Comparison of ENCODE assay signal across 16 cellular contexts in genomic region chr20:38083338-38084048, GRCh38. TPM values are rescaled to one million over a fixed set of nuclear protein-coding genes. Genes with fewer than 3 reads are reported as not detected.
DNase-seq lines count a peak whose midpoint lies in the region; ATAC-seq and TF ChIP-seq lines count a peak whose summit lies in the region.
"Had no signal": no experiment of that assay in that cellular context is flagged by ENCODE, and none has a peak within 500 bp of the region (broad histone marks: within the 10 kb centered on the region; RNA-seq: fewer than 3 reads in every experiment).

No MANE protein-coding gene starts in this region.

- H3K4me3 ChIP-seq in osteoblast (ENCODE audit: insufficient read depth, low read length) (no peak overlapping the region), mucosa of descending colon (no peak overlapping the region)
- H3K4me3 ChIP-seq: A549, skin epidermis, testis had no signal

- H3K4me3 Mint-ChIP-seq in activated T-helper 1 cell treated with anti-CD3 and anti-CD28 coated beads, Interleukin-12 subunit alpha, Interleukin-12 subunit beta, Interleukin-2, Interleukin-4 antibody, amounts not matched to agents 30 ng/mL and 10 ng/mL and 1 ng/mL, durations not matched to agents 14 hours and 24 hours and 36 hours: no peak overlapping the region
- H3K4me3 Mint-ChIP-seq in glutamatergic neuron (ENCODE audit: unreplicated experiment): no peak overlapping the region
- H3K4me3 Mint-ChIP-seq: activated naive CD4-positive, alpha-beta T cell treated with anti-CD3 and anti-CD28 coated beads for 36 hours; naive B cell had no signal

- no peak for TF ChIP-seq CTCF in glutamatergic neuron (IDR thresholded peaks at IDR 0.05; ENCODE audit: partially characterized antibody, unreplicated experiment)
- no peak for TF ChIP-seq CTCF in osteoblast (IDR thresholded peaks at IDR 0.05; ENCODE audit: extremely low read depth, low read depth, low read length)
- no peak for TF ChIP-seq CTCF in mucosa of descending colon (IDR thresholded peaks at IDR 0.05)

- peaks cover 4% of the 10 kb centered on the region for H3K9me3 Mint-ChIP-seq in activated T-helper 1 cell treated with anti-CD3 and anti-CD28 coated beads, Interleukin-12 subunit alpha, Interleukin-12 subunit beta, Interleukin-2, Interleukin-4 antibody, amounts not matched to agents 30 ng/mL and 10 ng/mL and 1 ng/mL, durations not matched to agents 14 hours and 24 hours and 36 hours
- H3K9me3 Mint-ChIP-seq in glutamatergic neuron (ENCODE audit: unreplicated experiment): peaks cover 2% of the 10 kb centered on the region
- H3K9me3 Mint-ChIP-seq: activated naive CD4-positive, alpha-beta T cell treated with anti-CD3 and anti-CD28 coated beads for 36 hours; naive B cell had no signal

- peaks cover 21% of the 10 kb centered on the region for H3K4me1 ChIP-seq in osteoblast (ENCODE audit: insufficient read depth, low read length)
- no peaks in the 10 kb centered on the region for H3K4me1 ChIP-seq in mucosa of descending colon (ENCODE audit: low read depth)
- H3K4me1 ChIP-seq: testis had no signal

- peaks cover 40% of the 10 kb centered on the region for H3K36me3 Mint-ChIP-seq in activated T-helper 1 cell treated with anti-CD3 and anti-CD28 coated beads, Interleukin-12 subunit alpha, Interleukin-12 subunit beta, Interleukin-2, Interleukin-4 antibody, amounts not matched to agents 30 ng/mL and 10 ng/mL and 1 ng/mL, durations not matched to agents 14 hours and 24 hours and 36 hours (ENCODE audit: low read depth)
- peaks cover 11% of the 10 kb centered on the region for H3K36me3 Mint-ChIP-seq in glutamatergic neuron (ENCODE audit: unreplicated experiment)

- H3K79me2 ChIP-seq in osteoblast (ENCODE audit: insufficient read depth, low read length): peaks cover 33% of the 10 kb centered on the region

- no peak overlapping the region for H3K4me2 ChIP-seq in osteoblast (ENCODE audit: insufficient read depth, low read length)
- H3K4me2 ChIP-seq: A549 had no signal

- peak overlapping the region; percentile 29 for H3K27ac Mint-ChIP-seq in activated T-helper 1 cell treated with anti-CD3 and anti-CD28 coated beads, Interleukin-12 subunit alpha, Interleukin-12 subunit beta, Interleukin-2, Interleukin-4 antibody, amounts not matched to agents 30 ng/mL and 10 ng/mL and 1 ng/mL, durations not matched to agents 14 hours and 24 hours and 36 hours
- H3K27ac Mint-ChIP-seq in glutamatergic neuron (ENCODE audit: unreplicated experiment): peak overlapping the region; percentile 28
- H3K27ac Mint-ChIP-seq: activated naive CD4-positive, alpha-beta T cell treated with anti-CD3 and anti-CD28 coated beads for 36 hours had no signal

- no peaks in the 10 kb centered on the region for H3K9me3 ChIP-seq in osteoblast (ENCODE audit: low read depth, low read length)
- H3K9me3 ChIP-seq in mucosa of descending colon: no peaks in the 10 kb centered on the region
- H3K9me3 ChIP-seq: testis had no signal

- H3K36me3 ChIP-seq in osteoblast (ENCODE audit: insufficient read depth, low read length) (peaks cover 33% of the 10 kb centered on the region), mucosa of descending colon (ENCODE audit: low read depth) (no peaks in the 10 kb centered on the region)

- intact Hi-C loops in activated T-helper 1 cell treated with anti-CD3 and anti-CD28 coated beads, Interleukin-12 subunit alpha, Interleukin-12 subunit beta, Interleukin-2, Interleukin-4 antibody, amounts not matched to agents 30 ng/mL and 10 ng/mL and 1 ng/mL, durations not matched to agents 14 hours and 24 hours and 36 hours (cut with micrococcal nuclease): no loop called here
- intact Hi-C loops in mucosa of descending colon (cut with DNase I, micrococcal nuclease): no loop called here

- H4K20me1 ChIP-seq in osteoblast (ENCODE audit: insufficient read depth, low read length): no peaks in the 10 kb centered on the region

- H2AFZ ChIP-seq in osteoblast (ENCODE audit: low read length): no peak overlapping the region

- peak overlapping the region; percentile 79 for H3K27ac ChIP-seq in osteoblast (ENCODE audit: low read depth, low read length)
- H3K27ac ChIP-seq: skin epidermis, testis had no signal

- H3K4me1 Mint-ChIP-seq in activated T-helper 1 cell treated with anti-CD3 and anti-CD28 coated beads, Interleukin-12 subunit alpha, Interleukin-12 subunit beta, Interleukin-2, Interleukin-4 antibody, amounts not matched to agents 30 ng/mL and 10 ng/mL and 1 ng/mL, durations not matched to agents 14 hours and 24 hours and 36 hours (ENCODE audit: low read depth): peaks cover 8% of the 10 kb centered on the region
- peaks cover 16% of the 10 kb centered on the region for H3K4me1 Mint-ChIP-seq in glutamatergic neuron (ENCODE audit: low read depth, unreplicated experiment)

- peak; percentile 49 for DNase-seq in A172 (ENCODE audit: low spot score)
- no peak for DNase-seq in activated T-helper 1 cell treated with anti-CD3 and anti-CD28 coated beads, Interleukin-12 subunit alpha, Interleukin-12 subunit beta, Interleukin-2, Interleukin-4 antibody, amounts not matched to agents 30 ng/mL and 10 ng/mL and 1 ng/mL, durations not matched to agents 14 hours and 24 hours and 36 hours (ENCODE audit: low spot score)
- DNase-seq in glutamatergic neuron: no peak
- DNase-seq in osteoblast (ENCODE audit: insufficient read length, low spot score, missing footprints): no peak
- no peak for DNase-seq in hippocampal formation (lab: John Stamatoyannopoulos, UW)
- DNase-seq in mucosa of descending colon: no peak
- DNase-seq in OCI-M1 (lab: John Stamatoyannopoulos, UW): no peak
- DNase-seq: activated naive CD4-positive, alpha-beta T cell treated with anti-CD3 and anti-CD28 coated beads for 36 hours; Kasumi-1; naive B cell; NCI-H187; NCI-H526 treated with DMSO at 0.1 percent for 48 hours; testis had no signal

- ATAC-seq in mucosa of descending colon (no peak), GM19023 (IDR thresholded peaks at IDR 0.05; ENCODE audit: unreplicated experiment) (no peak)

- no peaks in the 10 kb centered on the region for H3K27me3 Mint-ChIP-seq in activated T-helper 1 cell treated with anti-CD3 and anti-CD28 coated beads, Interleukin-12 subunit alpha, Interleukin-12 subunit beta, Interleukin-2, Interleukin-4 antibody, amounts not matched to agents 30 ng/mL and 10 ng/mL and 1 ng/mL, durations not matched to agents 14 hours and 24 hours and 36 hours (ENCODE audit: insufficient read depth)
- peaks cover 4% of the 10 kb centered on the region for H3K27me3 Mint-ChIP-seq in glutamatergic neuron (ENCODE audit: unreplicated experiment)
- H3K27me3 Mint-ChIP-seq: naive B cell had no signal

- no peaks in the 10 kb centered on the region for H3K27me3 ChIP-seq in osteoblast (ENCODE audit: insufficient read depth, low read length)
- H3K27me3 ChIP-seq: testis had no signal

RNA-seq across cellular contexts. Expression of gene RPRD1B, which starts 49.9 kb away (rescaled TPM):
- 13.5 and 17.9 TPM in 2 replicates for total RNA-seq in A172 (2014; rRNA removed; shearing (Covaris generic))
- total RNA-seq in activated T-helper 1 cell treated with anti-CD3 and anti-CD28 coated beads, Interleukin-12 subunit alpha, Interleukin-12 subunit beta, Interleukin-2, Interleukin-4 antibody, amounts not matched to agents 30 ng/mL and 10 ng/mL and 1 ng/mL, durations not matched to agents 14 hours and 24 hours and 36 hours: 48.8 and 49.7 TPM in 2 replicates
- 29.2 TPM for total RNA-seq in glutamatergic neuron (ENCODE audit: unreplicated experiment)
- 21.5 and 29.3 TPM in 2 replicates for total RNA-seq in osteoblast
- 10 to 100 TPM; 28.2 to 36.3 (median 32.9) TPM for total RNA-seq in mucosa of descending colon

RNA-seq across cellular contexts. Expression of gene TTI1, which starts 50.2 kb away (rescaled TPM):
- 22.3 and 23.1 TPM in 2 replicates for total RNA-seq in A172 (2014; rRNA removed; shearing (Covaris generic))
- 41.7 and 43.1 TPM in 2 replicates for total RNA-seq in activated T-helper 1 cell treated with anti-CD3 and anti-CD28 coated beads, Interleukin-12 subunit alpha, Interleukin-12 subunit beta, Interleukin-2, Interleukin-4 antibody, amounts not matched to agents 30 ng/mL and 10 ng/mL and 1 ng/mL, durations not matched to agents 14 hours and 24 hours and 36 hours
- total RNA-seq in glutamatergic neuron (ENCODE audit: unreplicated experiment): 22.9 TPM
- 14.4 and 14.8 TPM in 2 replicates for total RNA-seq in osteoblast
- 10 to 100 TPM; 13.4 to 16.4 (median 14.0) TPM for total RNA-seq in mucosa of descending colon
